20 cellular contexts compared by ENCODE assay signal in the genomic region with DNA sequence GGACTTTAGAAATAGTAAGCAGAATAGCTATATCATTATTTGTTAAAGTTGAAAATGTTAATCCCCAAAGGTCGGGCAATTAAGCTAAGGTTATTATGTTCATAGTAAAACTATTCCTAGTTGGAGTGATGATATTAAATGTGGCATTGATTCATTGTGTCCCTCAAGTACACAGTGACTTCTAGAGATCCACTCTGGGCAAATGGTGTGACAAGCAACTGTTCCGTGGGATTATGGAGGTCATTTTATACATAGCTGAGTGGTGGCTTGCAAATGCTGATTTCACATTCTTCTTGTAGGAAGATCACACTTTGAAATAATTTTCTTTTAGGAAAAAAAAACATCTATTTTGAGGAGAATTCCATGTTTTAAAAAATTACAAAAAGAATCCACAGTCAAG.
"Had no signal": no experiment of that assay in that cellular context is flagged by ENCODE, and none has a peak within 500 bp of the region (broad histone marks: within the 10 kb centered on the region; RNA-seq: fewer than 3 reads in every experiment).

No MANE protein-coding gene starts in this region.

- H3K36me3 ChIP-seq: colonic mucosa, heart right ventricle, neutrophil, stomach, thoracic aorta, transverse colon had no signal

- H3K27ac ChIP-seq: colonic mucosa, heart right ventricle, neutrophil, thoracic aorta, transverse colon had no signal

- DNase-seq: colonic mucosa; dermis blood vessel endothelial cell; endodermal cell; erythroblast; foreskin melanocyte; heart right ventricle; hypothalamus; islet precursor cell; mammary epithelial cell; naive B cell; small intestine; stimulated activated CD4-positive, alpha-beta T cell treated with anti-CD3 and anti-CD28 coated beads, Interleukin-12 subunit alpha, Interleukin-12 subunit beta, amount 100 ng/mL, for 4 hours; stimulated activated naive CD4-positive, alpha-beta T cell; stomach; substantia nigra; transverse colon had no signal

- H3K4me1 ChIP-seq: colonic mucosa had no signal

- H3K4me3 ChIP-seq: colonic mucosa, heart right ventricle, stomach, thoracic aorta, transverse colon had no signal

- H3K27me3 ChIP-seq: colonic mucosa, neutrophil, stomach, transverse colon had no signal

- ATAC-seq: heart right ventricle, left lobe of liver, sciatic nerve had no signal

- H3K9me3 ChIP-seq: colonic mucosa, heart right ventricle, neutrophil, stomach, thoracic aorta, transverse colon had no signal
